1 cellular context compared by ENCODE assay signal in genomic region chr4:76756416-76756815, GRCh38.
TF ChIP-seq lines count a peak whose summit lies in the region.

No MANE protein-coding gene starts in this region.

TF ChIP-seq in IMR-90, 13 proteins besides CTCF, POLR2A, EP300 and RAD21:
- TF ChIP-seq, protein P1, sequence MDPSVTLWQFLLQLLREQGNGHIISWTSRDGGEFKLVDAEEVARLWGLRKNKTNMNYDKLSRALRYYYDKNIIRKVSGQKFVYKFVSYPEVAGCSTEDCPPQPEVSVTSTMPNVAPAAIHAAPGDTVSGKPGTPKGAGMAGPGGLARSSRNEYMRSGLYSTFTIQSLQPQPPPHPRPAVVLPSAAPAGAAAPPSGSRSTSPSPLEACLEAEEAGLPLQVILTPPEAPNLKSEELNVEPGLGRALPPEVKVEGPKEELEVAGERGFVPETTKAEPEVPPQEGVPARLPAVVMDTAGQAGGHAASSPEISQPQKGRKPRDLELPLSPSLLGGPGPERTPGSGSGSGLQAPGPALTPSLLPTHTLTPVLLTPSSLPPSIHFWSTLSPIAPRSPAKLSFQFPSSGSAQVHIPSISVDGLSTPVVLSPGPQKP (IDR thresholded peaks at IDR 0.05; ENCODE audit: borderline replicate concordance, low read depth, low read length): no peak
- TF ChIP-seq RCOR1 (IDR thresholded peaks at IDR 0.05; ENCODE audit: insufficient replicate concordance, low read length) (no peak), MAZ (IDR thresholded peaks at IDR 0.05; ENCODE audit: borderline replicate concordance, low read depth, low read length) (no peak), SMC3 (IDR thresholded peaks at IDR 0.05; ENCODE audit: low read depth, low read length) (no peak), NFE2L2 (IDR thresholded peaks at IDR 0.05; ENCODE audit: low read depth, low read length) (no peak), MXI1 (IDR thresholded peaks at IDR 0.05; ENCODE audit: borderline replicate concordance, low read depth, low read length) (no peak), CHD1 (IDR thresholded peaks at IDR 0.05; ENCODE audit: low read depth, low read length) (no peak), USF2 (IDR thresholded peaks at IDR 0.05; ENCODE audit: low read depth, low read length) (no peak), BHLHE40 (IDR thresholded peaks at IDR 0.05; ENCODE audit: low read depth, low read length) (no peak), RFX5 (IDR thresholded peaks at IDR 0.05; ENCODE audit: low read depth, low read length) (no peak), MAFK (IDR thresholded peaks at IDR 0.05; ENCODE audit: low read depth, low read length) (no peak), FOS (IDR thresholded peaks at IDR 0.05; ENCODE audit: low read depth, low read length) (no peak), CEBPB (IDR thresholded peaks at IDR 0.05; ENCODE audit: low read depth, low read length) (no peak)
TF ChIP-seq in IMR-90: peak in this region for 0.
